Comparison of ENCODE assay signal across 25 cellular contexts in the genomic region with DNA sequence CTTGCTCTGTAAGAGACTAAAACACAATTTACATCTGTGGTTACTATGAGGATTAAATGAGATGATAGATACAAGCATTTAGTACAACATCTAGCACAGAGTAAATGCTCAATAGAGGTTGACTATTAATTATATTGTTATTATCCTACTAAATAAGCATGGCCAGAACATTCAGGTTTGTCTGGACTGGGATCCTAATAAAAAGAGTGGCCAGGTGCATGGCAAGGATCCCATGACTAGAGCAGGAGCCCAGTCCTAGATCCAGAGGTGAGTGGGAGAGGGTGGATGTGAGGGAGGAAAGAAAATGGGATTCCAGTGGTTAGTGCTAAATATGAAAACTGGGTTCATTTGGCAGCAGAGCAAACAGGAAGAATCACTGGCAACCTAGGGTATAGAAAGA.
"Had no signal": no experiment of that assay in that cellular context is flagged by ENCODE, and none has a peak within 500 bp of the region (broad histone marks: within the 10 kb centered on the region; RNA-seq: fewer than 3 reads in every experiment).

No MANE protein-coding gene starts in this region.

- H3K4me1 Mint-ChIP-seq: immature natural killer cell had no signal

- H3K27ac Mint-ChIP-seq: immature natural killer cell; memory B cell; mesothelial cell of epicardium; naive B cell; stimulated activated memory B cell treated with anti-CD40 and anti-IgM and Interleukin-4, amounts not matched to agents 10 μg/mL and 1 μg/mL and 100 μg/mL, for 72 hours; stimulated activated naive CD8-positive, alpha-beta T cell treated with anti-CD3 and anti-CD28 coated beads, Interleukin-15, Interleukin-2, amounts not matched to agents 100 ng/mL and 50 ng/mL, for 24 hours had no signal

- DNase-seq: colonic mucosa; dermis blood vessel endothelial cell; effector memory CD4-positive, alpha-beta T cell; erythroblast; esophagus squamous epithelium; foreskin melanocyte; hypothalamus; immature natural killer cell; islet precursor cell; mucosa of descending colon; naive B cell; nucleus accumbens; psoas muscle; right cardiac atrium; sigmoid colon; spleen; stimulated activated CD4-positive, alpha-beta T cell treated with anti-CD3 and anti-CD28 coated beads, Interleukin-4, amount 100 ng/mL, for 4 hours; transverse colon had no signal

- H3K4me1 ChIP-seq: colonic mucosa, transverse colon had no signal

- H3K36me3 ChIP-seq: colonic mucosa, esophagus squamous epithelium, sigmoid colon, spleen, transverse colon, vagina had no signal

- ATAC-seq: mucosa of descending colon; natural killer cell treated with Interleukin-12 subunit alpha and Interleukin-12 subunit beta and Interleukin-15 and Interleukin-18, amount 100 ng/mL, for 72 hours; psoas muscle; right cardiac atrium; stimulated activated memory B cell treated with anti-CD40 and anti-IgM and Interleukin-4, amounts not matched to agents 10 μg/mL and 1 μg/mL and 100 μg/mL, for 72 hours had no signal

- H3K4me3 ChIP-seq: colonic mucosa, esophagus squamous epithelium, lung, mucosa of descending colon, psoas muscle, sigmoid colon, spleen, transverse colon, vagina had no signal

- H3K27me3 Mint-ChIP-seq: memory B cell; naive B cell; natural killer cell treated with Interleukin-12 subunit alpha and Interleukin-12 subunit beta and Interleukin-15 and Interleukin-18, amount 100 ng/mL, for 72 hours; stimulated activated memory B cell treated with anti-CD40 and anti-IgM and Interleukin-4, amounts not matched to agents 10 μg/mL and 1 μg/mL and 100 μg/mL, for 72 hours; stimulated activated naive CD8-positive, alpha-beta T cell treated with anti-CD3 and anti-CD28 coated beads, Interleukin-15, Interleukin-2, amounts not matched to agents 100 ng/mL and 50 ng/mL, for 24 hours had no signal

- H3K27ac ChIP-seq: colonic mucosa, esophagus squamous epithelium, psoas muscle, sigmoid colon, spleen, transverse colon, vagina had no signal

- H3K27me3 ChIP-seq: colonic mucosa, esophagus squamous epithelium, sigmoid colon, spleen, transverse colon, vagina had no signal

- H3K9me3 ChIP-seq: colonic mucosa, esophagus squamous epithelium, mucosa of descending colon, psoas muscle, sigmoid colon, spleen, transverse colon, vagina had no signal

- H3K36me3 Mint-ChIP-seq: memory B cell; naive B cell; natural killer cell treated with Interleukin-12 subunit alpha and Interleukin-12 subunit beta and Interleukin-15 and Interleukin-18, amount 100 ng/mL, for 72 hours; stimulated activated memory B cell treated with anti-CD40 and anti-IgM and Interleukin-4, amounts not matched to agents 10 μg/mL and 1 μg/mL and 100 μg/mL, for 72 hours had no signal

- H3K9me3 Mint-ChIP-seq: memory B cell; naive B cell; natural killer cell treated with Interleukin-12 subunit alpha and Interleukin-12 subunit beta and Interleukin-15 and Interleukin-18, amount 100 ng/mL, for 72 hours; stimulated activated memory B cell treated with anti-CD40 and anti-IgM and Interleukin-4, amounts not matched to agents 10 μg/mL and 1 μg/mL and 100 μg/mL, for 72 hours; stimulated activated naive CD8-positive, alpha-beta T cell treated with anti-CD3 and anti-CD28 coated beads, Interleukin-15, Interleukin-2, amounts not matched to agents 100 ng/mL and 50 ng/mL, for 24 hours had no signal

- H3K4me3 Mint-ChIP-seq: immature natural killer cell; memory B cell; mesothelial cell of epicardium; naive B cell; natural killer cell treated with Interleukin-12 subunit alpha and Interleukin-12 subunit beta and Interleukin-15 and Interleukin-18, amount 100 ng/mL, for 72 hours; stimulated activated memory B cell treated with anti-CD40 and anti-IgM and Interleukin-4, amounts not matched to agents 10 μg/mL and 1 μg/mL and 100 μg/mL, for 72 hours; stimulated activated naive CD8-positive, alpha-beta T cell treated with anti-CD3 and anti-CD28 coated beads, Interleukin-15, Interleukin-2, amounts not matched to agents 100 ng/mL and 50 ng/mL, for 24 hours had no signal
